In the genomic region with DNA sequence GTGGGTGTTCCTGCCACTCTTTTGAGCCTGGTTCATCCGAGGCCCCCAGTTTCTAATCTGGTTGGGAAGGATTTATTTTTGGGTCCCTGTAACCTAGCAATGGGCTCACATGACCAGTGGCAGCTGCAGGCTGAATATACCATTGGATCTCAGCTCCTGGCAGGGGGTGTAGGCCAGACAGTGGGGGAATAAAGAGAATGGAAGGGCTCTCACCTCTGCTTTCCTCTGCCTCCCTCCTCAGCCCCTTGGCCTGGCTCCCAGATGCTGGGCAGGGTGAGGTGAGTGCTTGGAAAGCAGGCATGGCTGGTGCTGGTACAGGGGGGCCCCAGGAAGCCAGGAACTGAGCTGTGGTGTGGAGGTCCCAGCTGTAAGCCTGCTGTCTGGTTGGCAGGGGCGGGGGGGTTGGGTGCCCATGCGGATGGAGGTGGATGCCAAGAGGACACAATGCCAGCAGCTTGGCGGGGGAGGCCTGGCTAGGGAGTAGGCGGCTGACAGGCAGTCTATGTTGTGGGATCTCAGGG, we compare ENCODE assay signal across 13 cellular contexts. TPM values are rescaled to one million over a fixed set of nuclear protein-coding genes. Genes with fewer than 3 reads are reported as not detected.
DNase-seq lines count a peak whose midpoint lies in the region; ATAC-seq and TF ChIP-seq lines count a peak whose summit lies in the region.
"Had no signal": no experiment of that assay in that cellular context is flagged by ENCODE, and none has a peak within 500 bp of the region (broad histone marks: within the 10 kb centered on the region; RNA-seq: fewer than 3 reads in every experiment).

No MANE protein-coding gene starts in this region.

- H3K9me3 ChIP-seq in testis (no peaks in the 10 kb centered on the region), GM23248 (ENCODE audit: low read depth) (no peaks in the 10 kb centered on the region)

- in situ Hi-C loops in GM23248 (cut with MboI) = loop anchor here (10.0 kb wide), 1 partner anchor 271 kb away; no protein-coding TSS in a partner anchor

- peak overlapping the region in 4 of 5 experiments; percentile 26 to 65 (median 58) for H3K4me3 Mint-ChIP-seq in brain

- H3K27ac ChIP-seq in testis (no peak overlapping the region), GM23248 (no peak overlapping the region)
- H3K27ac ChIP-seq: 22Rv1 had no signal

- H3K27me3 ChIP-seq in testis (no peaks in the 10 kb centered on the region), GM23248 (replicated peaks; ENCODE audit: insufficient read depth) (no peaks in the 10 kb centered on the region)

- peaks cover 17% of the 10 kb centered on the region for H3K27me3 Mint-ChIP-seq in brain

- H3K4me1 ChIP-seq in testis (peaks cover 43% of the 10 kb centered on the region), GM23248 (ENCODE audit: insufficient read depth) (peaks cover 4% of the 10 kb centered on the region)

- H3K9ac ChIP-seq in GM23248 = no peak overlapping the region

- WGBS in testis, 2 donors = 64 to 68% methylated on average over 4 to 5 of the region's 5 CpGs
- WGBS in GM23248 (ENCODE audit: low coverage in 1 of 2, low lambda C conversion rate in 2 of 2, missing lambda C conversion rate in 2 of 2), 2 experiments = 57 to 65% methylated on average over 5 of the region's 5 CpGs

- H3F3A ChIP-seq in GM23248 (ENCODE audit: insufficient read depth) = no peaks in the 10 kb centered on the region

- no peaks in the 10 kb centered on the region for H3K9me2 ChIP-seq in GM23248 (ENCODE audit: insufficient read depth)

- TF ChIP-seq CTCF in brain (conservative IDR thresholded peaks at IDR 0.05) (no peak), testis (IDR thresholded peaks at IDR 0.05) (no peak)

- peak overlapping the region; percentile 78 to 97 (median 95) for H3K27ac Mint-ChIP-seq in brain

- H3K79me2 ChIP-seq in GM23248 (ENCODE audit: insufficient read depth) = no peaks in the 10 kb centered on the region

- intact Hi-C loops in testis (cut with DNase I; ENCODE audit: low total_unique reads) = no loop called here

- peaks cover 66% of the 10 kb centered on the region for H3K4me1 Mint-ChIP-seq in brain

- TF ChIP-seq POLR2A in testis (IDR thresholded peaks at IDR 0.05) = no peak

- H4K20me1 ChIP-seq in GM23248 (ENCODE audit: insufficient read depth) = no peaks in the 10 kb centered on the region

- H3K36me3 ChIP-seq in testis (ENCODE audit: low read depth, missing control alignments) = no peaks in the 10 kb centered on the region
- H3K36me3 ChIP-seq in GM23248 (ENCODE audit: low read depth) = no peaks in the 10 kb centered on the region

- no peaks in the 10 kb centered on the region for H3K36me3 Mint-ChIP-seq in brain

- H3K4me3 ChIP-seq in testis = no peak overlapping the region
- no peak overlapping the region for H3K4me3 ChIP-seq in GM23248

- DNase-seq in DMS153 (lab: John Stamatoyannopoulos, UW) (peak; percentile 20), DMS153 treated with DMSO at 0.1 percent for 48 hours (lab: John Stamatoyannopoulos, UW; ENCODE audit: unreplicated experiment) (no peak), medulla oblongata (ENCODE audit: extremely low spot score) (peak; percentile 66), testis (peak; percentile 82), dermis blood vessel endothelial cell (no peak), GM23248 (no peak)
- DNase-seq: activated effector memory CD4-positive, alpha-beta T cell treated with anti-CD3 and anti-CD28 coated beads, Interleukin-2, amount 50 U/mL, for 16 hours; mammary epithelial cell; NCI-H510A treated with DMSO at 0.1 percent for 48 hours had no signal

- H2AFZ ChIP-seq in GM23248 = no peak overlapping the region

- no peak for ATAC-seq in GM21737 (IDR thresholded peaks at IDR 0.05; ENCODE audit: unreplicated experiment)
- ATAC-seq: activated CD4-positive, CD25-positive, alpha-beta regulatory T cell treated with anti-CD3 and anti-CD28 coated beads, Interleukin-2, amount 50 U/mL, for 24 hours had no signal

- H3K4me2 ChIP-seq in GM23248 (ENCODE audit: unreplicated experiment) = no peak overlapping the region

- no peaks in the 10 kb centered on the region for H3K9me3 Mint-ChIP-seq in brain

RNA-seq across cellular contexts. Expression of gene GPR61, which starts 3.6 kb away (rescaled TPM):
- polyA plus RNA-seq in brain (ENCODE audit: insufficient read depth, low read depth, low replicate concordance) (1.6 TPM), testis (ENCODE audit: insufficient read depth, low read depth, low replicate concordance) (0.91 TPM), GM23248 (2016; fragmentation: Nextera tagmentation; extraction: Ambion mirVana) (not detected in 2 replicates)
- total RNA-seq in testis (1 to 10 TPM; 2.5 to 4.1 TPM), dermis blood vessel endothelial cell (under 0.01 TPM in 1 of 2 replicates, not detected in the other)
- not detected in 2 replicates for total RNA-seq in GM23248 (2014; rRNA removed; shearing (Covaris generic))
- polyA plus RNA-seq: mammary epithelial cell had no signal

RNA-seq across cellular contexts. Expression of gene GNAI3, which starts 12.4 kb away (rescaled TPM):
- polyA plus RNA-seq in brain (ENCODE audit: insufficient read depth, low read depth, low replicate concordance) (5.6 TPM), testis (ENCODE audit: insufficient read depth, low read depth, low replicate concordance) (5.7 TPM), GM23248 (2016; fragmentation: Nextera tagmentation; extraction: Ambion mirVana) (14.6 and 14.9 TPM in 2 replicates)
- total RNA-seq in testis (1 to 10 TPM; 5.8 to 5.9 TPM), dermis blood vessel endothelial cell (16.3 and 22.9 TPM in 2 replicates)
- total RNA-seq in GM23248 (2014; rRNA removed; shearing (Covaris generic)) = 14.7 and 14.9 TPM in 2 replicates

RNA-seq across cellular contexts. Expression of gene AMIGO1, which starts 26.5 kb away (rescaled TPM):
- polyA plus RNA-seq in brain (ENCODE audit: insufficient read depth, low read depth, low replicate concordance) (19.2 TPM), testis (ENCODE audit: insufficient read depth, low read depth, low replicate concordance) (6.7 TPM), GM23248 (2016; fragmentation: Nextera tagmentation; extraction: Ambion mirVana) (1.3 and 1.7 TPM in 2 replicates)
- total RNA-seq in testis (1 to 10 TPM; 5.1 to 6.0 TPM), dermis blood vessel endothelial cell (0.65 and 1.7 TPM in 2 replicates)
- 2.7 and 2.8 TPM in 2 replicates for total RNA-seq in GM23248 (2014; rRNA removed; shearing (Covaris generic))

RNA-seq across cellular contexts. Expression of gene CYB561D1, which starts 42.1 kb away (rescaled TPM):
- polyA plus RNA-seq in brain (ENCODE audit: insufficient read depth, low read depth, low replicate concordance) = 7.5 TPM
- 10 to 100 TPM in 1 of 2 donors, 1 to 10 TPM in 1; 8.0 to 11.5 TPM for total RNA-seq in testis
- polyA plus RNA-seq in testis (ENCODE audit: insufficient read depth, low read depth, low replicate concordance) = 8.0 TPM
- total RNA-seq in dermis blood vessel endothelial cell = 6.5 and 7.5 TPM in 2 replicates
- 9.5 and 9.6 TPM in 2 replicates for total RNA-seq in GM23248 (2014; rRNA removed; shearing (Covaris generic))
- polyA plus RNA-seq in GM23248 (2016; fragmentation: Nextera tagmentation; extraction: Ambion mirVana) = 5.5 and 5.9 TPM in 2 replicates

RNA-seq across cellular contexts. Expression of gene ATXN7L2, which starts 52.3 kb away (rescaled TPM):
- polyA plus RNA-seq in brain (ENCODE audit: insufficient read depth, low read depth, low replicate concordance) (9.2 TPM), testis (ENCODE audit: insufficient read depth, low read depth, low replicate concordance) (28.7 TPM), GM23248 (2016; fragmentation: Nextera tagmentation; extraction: Ambion mirVana) (3.0 and 3.3 TPM in 2 replicates)
- total RNA-seq in testis (10 to 100 TPM; 40.9 to 55.2 TPM), dermis blood vessel endothelial cell (1.3 and 1.5 TPM in 2 replicates)
- total RNA-seq in GM23248 (2014; rRNA removed; shearing (Covaris generic)) = 2.1 and 5.3 TPM in 2 replicates

Comparison
In these comparisons a context has a peak if more than half of its experiments do, and no peak if none do; other contexts are left out.
1. DNase-seq: peak in DMS153 (single experiment), medulla oblongata (single experiment) and testis (single experiment); none in DMS153 treated with DMSO at 0.1 percent for 48 hours (single experiment), dermis blood vessel endothelial cell (single experiment) and GM23248 (single experiment).